24 cellular contexts compared by ENCODE assay signal in the genomic region with DNA sequence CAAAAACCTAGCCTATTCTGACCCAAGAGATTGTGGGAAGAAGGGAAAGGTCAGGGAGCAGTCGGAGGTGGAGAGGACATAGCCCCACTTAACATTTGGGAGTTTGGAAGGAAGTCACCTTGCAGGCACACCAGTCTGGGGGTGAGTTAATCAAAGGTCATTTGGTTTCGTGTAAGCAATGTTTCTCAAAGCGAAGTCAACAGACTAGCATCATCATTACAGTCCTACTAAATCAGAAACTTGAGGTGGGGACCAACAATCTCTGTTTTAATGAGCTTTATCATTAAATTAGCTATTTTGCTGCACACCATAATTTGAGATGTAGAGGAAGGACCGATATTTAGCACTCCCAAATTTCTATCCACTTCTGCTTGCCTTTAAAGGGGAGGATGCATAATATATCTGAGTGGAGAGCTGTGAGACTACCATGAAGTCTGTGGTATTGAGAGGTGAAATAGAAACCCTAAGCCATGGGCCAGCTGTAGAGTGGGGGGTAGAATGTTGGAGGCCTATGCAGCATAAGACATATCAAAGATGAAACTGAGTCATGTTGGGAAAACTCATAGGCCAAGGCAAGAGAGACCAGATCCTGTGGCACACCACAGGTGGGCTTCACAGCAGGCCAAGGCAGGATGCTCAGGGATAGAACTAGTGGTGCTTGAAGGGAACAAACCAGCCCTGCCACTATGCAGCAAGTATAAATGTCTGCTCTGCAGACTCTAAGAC.
DNase-seq lines count a peak whose midpoint lies in the region; TF ChIP-seq lines count a peak whose summit lies in the region.
"Had no signal": no experiment of that assay in that cellular context is flagged by ENCODE, and none has a peak within 500 bp of the region (broad histone marks: within the 10 kb centered on the region; RNA-seq: fewer than 3 reads in every experiment).

No MANE protein-coding gene starts in this region.

- H3K27me3 ChIP-seq in esophagus muscularis mucosa, result no peaks in the 10 kb centered on the region
- H3K27me3 ChIP-seq: BE2C had no signal

- H3K9me3 ChIP-seq in esophagus muscularis mucosa, result peaks cover 0 to 3% (median 0%) of the 10 kb centered on the region in 4 donors
- H3K9me3 ChIP-seq: BE2C had no signal

- no peak for TF ChIP-seq EP300 in esophagus muscularis mucosa (IDR thresholded peaks at IDR 0.05)

- WGBS in esophagus muscularis mucosa, result 82% methylated on average over 4 of the region's 4 CpGs

- no peak overlapping the region for H3K27ac ChIP-seq in esophagus muscularis mucosa (replicated peaks in 1 of 4)
- H3K27ac ChIP-seq: KMS-11, RWPE1 had no signal

- H3K36me3 ChIP-seq in esophagus muscularis mucosa, result no peaks in the 10 kb centered on the region
- H3K36me3 ChIP-seq: BE2C had no signal

- H3K4me3 ChIP-seq in esophagus muscularis mucosa, result no peak overlapping the region

- intact Hi-C loops in esophagus muscularis mucosa (cut with DNase I), result no loop called here

- in situ Hi-C loops in GM13977 (cut with MboI; ENCODE audit: low pct_unique_long_range_greater_than_20kb, low sequenced_read_pairs, unreplicated experiment), result no loop called here

- no peaks in the 10 kb centered on the region for H3K4me1 ChIP-seq in esophagus muscularis mucosa
- H3K4me1 ChIP-seq: BE2C had no signal

- TF ChIP-seq POLR2A in esophagus muscularis mucosa (IDR thresholded peaks at IDR 0.05; ENCODE audit: low read depth), result no peak

- DNase-seq in activated CD4-positive, alpha-beta T cell treated with anti-CD3 and anti-CD28 coated beads for 48 hours, result peak; percentile 18
- DNase-seq in activated CD4-positive, alpha-beta T cell treated with anti-CD3 and anti-CD28 coated beads, Interleukin-2, amount 50 U/mL, for 1 hour, result no peak
- peak; percentile 10 for DNase-seq in stimulated activated CD4-positive, alpha-beta T cell treated with anti-CD3 and anti-CD28 coated beads, Interleukin-1b, Interleukin-23, amount 100 ng/mL, for 48 hours
- DNase-seq in stimulated activated CD4-positive, alpha-beta T cell treated with anti-CD3 and anti-CD28 coated beads, Interleukin-12 subunit alpha, Interleukin-12 subunit beta, amount 100 ng/mL, for 4 hours, result no peak
- DNase-seq in esophagus muscularis mucosa (ENCODE audit: extremely low spot score), result peak; percentile 34
- DNase-seq in globus pallidus (ENCODE audit: low spot score), result no peak
- no peak for DNase-seq in GM13977 (ENCODE audit: low spot score)
- DNase-seq: 8988T; ACHN; BE2C; CD8-positive, alpha-beta memory T cell; DMS 273 treated with DMSO at 0.1 percent for 48 hours; DMS79 treated with DMSO at 0.1 percent for 48 hours; HCEC 1CT; IMR-90; MM.1S; NCI-H1694; NCI-H2029 treated with DMSO at 0.1 percent for 48 hours; NCI-H446 treated with DMSO at 0.1 percent for 48 hours; NCI-H526; NCI-H82; SHP77 had no signal

- TF ChIP-seq CTCF in esophagus muscularis mucosa (IDR thresholded peaks at IDR 0.05) (no peak), GM13977 (IDR thresholded peaks at IDR 0.05; ENCODE audit: extremely low read depth, insufficient read depth, missing control alignments) (no peak)

Comparison
In these comparisons a context has a peak if more than half of its experiments do, and no peak if none do; other contexts are left out.
1. DNase-seq: peak in activated CD4-positive, alpha-beta T cell treated with anti-CD3 and anti-CD28 coated beads for 48 hours (single experiment), stimulated activated CD4-positive, alpha-beta T cell treated with anti-CD3 and anti-CD28 coated beads, Interleukin-1b, Interleukin-23, amount 100 ng/mL, for 48 hours (single experiment) and esophagus muscularis mucosa (single experiment); none in activated CD4-positive, alpha-beta T cell treated with anti-CD3 and anti-CD28 coated beads, Interleukin-2, amount 50 U/mL, for 1 hour (single experiment), stimulated activated CD4-positive, alpha-beta T cell treated with anti-CD3 and anti-CD28 coated beads, Interleukin-12 subunit alpha, Interleukin-12 subunit beta, amount 100 ng/mL, for 4 hours (single experiment), globus pallidus (single experiment) and GM13977 (single experiment).